In genomic region chr22:19717181-19717580, GRCh38 we compare ENCODE assay signal across 1 cellular context.
TF ChIP-seq lines count a peak whose summit lies in the region.

No MANE protein-coding gene starts in this region.

TF ChIP-seq in A549, 52 proteins besides CTCF, POLR2A, EP300 and RAD21 (continued from another document):
- TF ChIP-seq MAZ (IDR thresholded peaks at IDR 0.05; ENCODE audit: borderline replicate concordance, low read depth, low read length) (no peak), KDM1A (IDR thresholded peaks at IDR 0.05; ENCODE audit: low read depth) (no peak), BHLHE40 (IDR thresholded peaks at IDR 0.05; ENCODE audit: low read depth, low read length) (no peak), REST (IDR thresholded peaks at IDR 0.05) (no peak), EHF (CRISPR knock-in tag; IDR thresholded peaks at IDR 0.05) (no peak), GATA3 (IDR thresholded peaks at IDR 0.05; ENCODE audit: borderline replicate concordance) (no peak), HEYL (CRISPR knock-in tag; IDR thresholded peaks at IDR 0.05) (no peak)
